Comparison of ENCODE assay signal across 8 cellular contexts in the genomic region with DNA sequence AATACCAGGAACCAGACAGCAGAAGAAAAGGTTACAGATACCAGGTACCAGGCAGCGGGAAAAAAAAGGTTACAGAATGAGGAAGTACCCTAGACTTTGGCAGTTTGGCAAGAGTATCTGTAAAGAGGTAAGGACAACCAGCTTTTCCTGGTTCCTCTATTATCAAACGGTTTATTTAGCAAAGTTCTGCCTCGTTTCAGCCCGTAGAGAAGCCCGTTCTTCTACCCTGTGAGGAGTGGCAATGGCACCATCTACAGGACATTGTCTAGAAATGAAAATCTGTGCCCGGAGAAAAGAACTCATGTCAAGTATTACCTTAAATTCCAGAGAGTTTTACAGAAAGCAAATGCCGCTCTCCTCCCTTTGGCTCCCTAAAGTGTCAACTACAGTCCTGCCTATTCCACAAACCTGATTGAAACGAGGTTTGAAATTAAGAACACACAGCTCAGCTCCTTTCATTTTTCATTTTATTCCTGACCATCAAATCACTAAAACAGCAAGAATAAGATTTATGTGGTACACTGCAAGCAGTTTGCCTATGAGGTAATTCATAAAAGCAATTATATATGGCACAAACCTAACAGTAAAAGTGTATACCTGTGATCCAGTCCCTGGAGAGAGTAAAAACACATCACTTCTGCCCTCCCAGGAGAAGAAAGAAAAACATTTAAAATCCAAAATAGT.
DNase-seq lines count a peak whose midpoint lies in the region; ATAC-seq, FAIRE-seq and TF ChIP-seq lines count a peak whose summit lies in the region.

No MANE protein-coding gene starts in this region.

- peak; percentile 36 for TF ChIP-seq CTCF in activated CD8-positive, alpha-beta T cell treated with anti-CD3 and anti-CD28 coated beads for 36 hours (IDR thresholded peaks at IDR 0.05)
- peak; percentile 61 for TF ChIP-seq CTCF in astrocyte of the spinal cord (IDR thresholded peaks at IDR 0.05; ENCODE audit: low read depth, low read length)
- no peak for TF ChIP-seq CTCF in ovary (IDR thresholded peaks at IDR 0.05)

- no peaks in the 10 kb centered on the region for H3K36me3 Mint-ChIP-seq in activated CD8-positive, alpha-beta T cell treated with anti-CD3 and anti-CD28 coated beads for 36 hours (ENCODE audit: low read depth)
- no peaks in the 10 kb centered on the region for H3K36me3 Mint-ChIP-seq in activated CD8-positive, alpha-beta T cell treated with anti-CD3 and anti-CD28 coated beads, Interleukin-2, amount 10 ng/mL, durations not matched to agents 7 days and 5 days (ENCODE audit: low read depth)
- no peaks in the 10 kb centered on the region for H3K36me3 Mint-ChIP-seq in activated T-helper 2 cell treated with anti-CD3 and anti-CD28 coated beads, Interferon-gamma antibody, Interleukin-2, Interleukin-4, amounts not matched to agents 10 μg/mL and 5 μg/mL and 100 μg/mL, durations not matched to agents 14 hours and 24 hours and 36 hours (ENCODE audit: low read depth)
- H3K36me3 Mint-ChIP-seq in T-helper 2 cell treated with Interferon-gamma antibody and Interleukin-4, amounts not matched to agents 5 μg/mL and 100 μg/mL, for 36 hours (ENCODE audit: low read depth) = no peaks in the 10 kb centered on the region

- H3K4me3 ChIP-seq in astrocyte of the spinal cord (ENCODE audit: low read depth, low read length) (no peak overlapping the region), ovary (no peak overlapping the region)

- in situ Hi-C loops in astrocyte of the spinal cord (cut with HindIII; ENCODE audit: low sequenced_read_pairs) = no loop called here

- no peaks in the 10 kb centered on the region for H3K36me3 ChIP-seq in ovary

- no peak overlapping the region for H3K27ac Mint-ChIP-seq in activated CD8-positive, alpha-beta T cell treated with anti-CD3 and anti-CD28 coated beads for 36 hours
- no peak overlapping the region for H3K27ac Mint-ChIP-seq in activated CD8-positive, alpha-beta T cell treated with anti-CD3 and anti-CD28 coated beads, Interleukin-2, amount 10 ng/mL, durations not matched to agents 7 days and 5 days
- no peak overlapping the region for H3K27ac Mint-ChIP-seq in activated T-helper 2 cell treated with anti-CD3 and anti-CD28 coated beads, Interferon-gamma antibody, Interleukin-2, Interleukin-4, amounts not matched to agents 10 μg/mL and 5 μg/mL and 100 μg/mL, durations not matched to agents 14 hours and 24 hours and 36 hours
- H3K27ac Mint-ChIP-seq in T-helper 2 cell treated with Interferon-gamma antibody and Interleukin-4, amounts not matched to agents 5 μg/mL and 100 μg/mL, for 36 hours = no peak overlapping the region

- WGBS in ovary, 3 donors = 3 to 7% (median 4%) methylated on average over 8 of the region's 8 CpGs

- no peak for TF ChIP-seq EP300 in ovary (IDR thresholded peaks at IDR 0.05)

- intact Hi-C loops in activated CD8-positive, alpha-beta T cell treated with anti-CD3 and anti-CD28 coated beads for 36 hours (cut with micrococcal nuclease) = loop anchor here (10.0 kb wide), 1 partner anchor 554 kb away; no protein-coding TSS in a partner anchor
- intact Hi-C loops in activated T-helper 2 cell treated with anti-CD3 and anti-CD28 coated beads, Interferon-gamma antibody, Interleukin-2, Interleukin-4, amounts not matched to agents 10 μg/mL and 5 μg/mL and 100 μg/mL, durations not matched to agents 14 hours and 24 hours and 36 hours (cut with micrococcal nuclease) = loop anchor here (10.0 kb wide), 1 partner anchor 554 kb away; no protein-coding TSS in a partner anchor
- intact Hi-C loops in ovary (cut with DNase I) = no loop called here

- ATAC-seq in activated CD8-positive, alpha-beta T cell treated with anti-CD3 and anti-CD28 coated beads for 36 hours = no peak
- no peak for ATAC-seq in activated CD8-positive, alpha-beta T cell treated with anti-CD3 and anti-CD28 coated beads, Interleukin-2, amount 10 ng/mL, durations not matched to agents 7 days and 5 days

- DNase-seq in activated CD8-positive, alpha-beta T cell treated with anti-CD3 and anti-CD28 coated beads for 36 hours = peak; percentile 3
- DNase-seq in activated CD8-positive, alpha-beta T cell treated with anti-CD3 and anti-CD28 coated beads, Interleukin-2, amount 10 ng/mL, durations not matched to agents 7 days and 5 days = no peak
- DNase-seq in NCI-H2196 treated with DMSO at 0.1 percent for 48 hours (lab: John Stamatoyannopoulos, UW; ENCODE audit: unreplicated experiment) = peak; percentile 11
- peak; percentile 40 for DNase-seq in astrocyte of the spinal cord (ENCODE audit: low read depth, low spot score)
- DNase-seq in activated T-helper 2 cell treated with anti-CD3 and anti-CD28 coated beads, Interferon-gamma antibody, Interleukin-2, Interleukin-4, amounts not matched to agents 10 μg/mL and 5 μg/mL and 100 μg/mL, durations not matched to agents 14 hours and 24 hours and 36 hours (ENCODE audit: low spot score) = no peak
- no peak for DNase-seq in T-helper 2 cell treated with Interferon-gamma antibody and Interleukin-4, amounts not matched to agents 5 μg/mL and 100 μg/mL, for 36 hours (ENCODE audit: low spot score)
- no peak for DNase-seq in ovary

- H3K9me3 ChIP-seq in ovary = no peaks in the 10 kb centered on the region

- no peaks in the 10 kb centered on the region for H3K4me1 Mint-ChIP-seq in activated CD8-positive, alpha-beta T cell treated with anti-CD3 and anti-CD28 coated beads for 36 hours (ENCODE audit: low read depth)
- H3K4me1 Mint-ChIP-seq in activated CD8-positive, alpha-beta T cell treated with anti-CD3 and anti-CD28 coated beads, Interleukin-2, amount 10 ng/mL, durations not matched to agents 7 days and 5 days (ENCODE audit: low read depth) = no peaks in the 10 kb centered on the region
- no peaks in the 10 kb centered on the region for H3K4me1 Mint-ChIP-seq in activated T-helper 2 cell treated with anti-CD3 and anti-CD28 coated beads, Interferon-gamma antibody, Interleukin-2, Interleukin-4, amounts not matched to agents 10 μg/mL and 5 μg/mL and 100 μg/mL, durations not matched to agents 14 hours and 24 hours and 36 hours (ENCODE audit: low read depth)
- H3K4me1 Mint-ChIP-seq in T-helper 2 cell treated with Interferon-gamma antibody and Interleukin-4, amounts not matched to agents 5 μg/mL and 100 μg/mL, for 36 hours (ENCODE audit: low read depth) = no peaks in the 10 kb centered on the region

- FAIRE-seq in islet of Langerhans (lab: Jason Lieb, UNC) = peak; percentile 95

- H3K27me3 Mint-ChIP-seq in activated CD8-positive, alpha-beta T cell treated with anti-CD3 and anti-CD28 coated beads for 36 hours = peaks cover 13% of the 10 kb centered on the region
- H3K27me3 Mint-ChIP-seq in activated CD8-positive, alpha-beta T cell treated with anti-CD3 and anti-CD28 coated beads, Interleukin-2, amount 10 ng/mL, durations not matched to agents 7 days and 5 days (ENCODE audit: low read depth) = peaks cover 4% of the 10 kb centered on the region
- peaks cover 11% of the 10 kb centered on the region for H3K27me3 Mint-ChIP-seq in activated T-helper 2 cell treated with anti-CD3 and anti-CD28 coated beads, Interferon-gamma antibody, Interleukin-2, Interleukin-4, amounts not matched to agents 10 μg/mL and 5 μg/mL and 100 μg/mL, durations not matched to agents 14 hours and 24 hours and 36 hours (ENCODE audit: low read depth)
- H3K27me3 Mint-ChIP-seq in T-helper 2 cell treated with Interferon-gamma antibody and Interleukin-4, amounts not matched to agents 5 μg/mL and 100 μg/mL, for 36 hours (ENCODE audit: low read depth) = no peaks in the 10 kb centered on the region

- H3K4me1 ChIP-seq in ovary (ENCODE audit: insufficient read depth) = no peaks in the 10 kb centered on the region

- POLR2A ChIA-PET in activated CD8-positive, alpha-beta T cell treated with anti-CD3 and anti-CD28 coated beads for 36 hours (lab: Charles Lee) = no interaction called here
- POLR2A ChIA-PET in activated CD8-positive, alpha-beta T cell treated with anti-CD3 and anti-CD28 coated beads, Interleukin-2, amount 10 ng/mL, durations not matched to agents 7 days and 5 days (lab: Charles Lee) = no interaction called here

- no peak for TF ChIP-seq POLR2A in ovary (IDR thresholded peaks at IDR 0.05)

- CTCF ChIA-PET in activated CD8-positive, alpha-beta T cell treated with anti-CD3 and anti-CD28 coated beads for 36 hours (lab: Charles Lee) = interaction anchor here (0.6 to 1.1 kb wide), 4 partner anchors 15 to 526 kb away, joined by 3 read pairs; no protein-coding TSS in a partner anchor
- CTCF ChIA-PET in activated CD8-positive, alpha-beta T cell treated with anti-CD3 and anti-CD28 coated beads, Interleukin-2, amount 10 ng/mL, durations not matched to agents 7 days and 5 days (lab: Charles Lee) = no interaction called here

- no peak overlapping the region for H3K27ac ChIP-seq in ovary

- no peaks in the 10 kb centered on the region for H3K27me3 ChIP-seq in ovary

- H3K9me3 Mint-ChIP-seq in activated CD8-positive, alpha-beta T cell treated with anti-CD3 and anti-CD28 coated beads for 36 hours = no peaks in the 10 kb centered on the region
- no peaks in the 10 kb centered on the region for H3K9me3 Mint-ChIP-seq in activated CD8-positive, alpha-beta T cell treated with anti-CD3 and anti-CD28 coated beads, Interleukin-2, amount 10 ng/mL, durations not matched to agents 7 days and 5 days (ENCODE audit: insufficient read depth)
- no peaks in the 10 kb centered on the region for H3K9me3 Mint-ChIP-seq in activated T-helper 2 cell treated with anti-CD3 and anti-CD28 coated beads, Interferon-gamma antibody, Interleukin-2, Interleukin-4, amounts not matched to agents 10 μg/mL and 5 μg/mL and 100 μg/mL, durations not matched to agents 14 hours and 24 hours and 36 hours
- H3K9me3 Mint-ChIP-seq in T-helper 2 cell treated with Interferon-gamma antibody and Interleukin-4, amounts not matched to agents 5 μg/mL and 100 μg/mL, for 36 hours = no peaks in the 10 kb centered on the region

- H3K4me3 Mint-ChIP-seq in activated CD8-positive, alpha-beta T cell treated with anti-CD3 and anti-CD28 coated beads for 36 hours = no peak overlapping the region
- H3K4me3 Mint-ChIP-seq in activated CD8-positive, alpha-beta T cell treated with anti-CD3 and anti-CD28 coated beads, Interleukin-2, amount 10 ng/mL, durations not matched to agents 7 days and 5 days = no peak overlapping the region
- H3K4me3 Mint-ChIP-seq in activated T-helper 2 cell treated with anti-CD3 and anti-CD28 coated beads, Interferon-gamma antibody, Interleukin-2, Interleukin-4, amounts not matched to agents 10 μg/mL and 5 μg/mL and 100 μg/mL, durations not matched to agents 14 hours and 24 hours and 36 hours (ENCODE audit: low read depth) = no peak overlapping the region
- H3K4me3 Mint-ChIP-seq in T-helper 2 cell treated with Interferon-gamma antibody and Interleukin-4, amounts not matched to agents 5 μg/mL and 100 μg/mL, for 36 hours = no peak overlapping the region

Comparison
In these comparisons a context has a peak if more than half of its experiments do, and no peak if none do; other contexts are left out.
1. DNase-seq: peak in activated CD8-positive, alpha-beta T cell treated with anti-CD3 and anti-CD28 coated beads for 36 hours (single experiment), NCI-H2196 treated with DMSO at 0.1 percent for 48 hours (single experiment) and astrocyte of the spinal cord (single experiment); none in activated CD8-positive, alpha-beta T cell treated with anti-CD3 and anti-CD28 coated beads, Interleukin-2, amount 10 ng/mL, durations not matched to agents 7 days and 5 days (single experiment), activated T-helper 2 cell treated with anti-CD3 and anti-CD28 coated beads, Interferon-gamma antibody, Interleukin-2, Interleukin-4, amounts not matched to agents 10 μg/mL and 5 μg/mL and 100 μg/mL, durations not matched to agents 14 hours and 24 hours and 36 hours (single experiment), T-helper 2 cell treated with Interferon-gamma antibody and Interleukin-4, amounts not matched to agents 5 μg/mL and 100 μg/mL, for 36 hours (single experiment) and ovary (0 of 5).
2. CTCF ChIP-seq: peak in activated CD8-positive, alpha-beta T cell treated with anti-CD3 and anti-CD28 coated beads for 36 hours (single experiment) and astrocyte of the spinal cord (single experiment); none in ovary (0 of 3).
3. intact Hi-C loops: an anchor here in activated CD8-positive, alpha-beta T cell treated with anti-CD3 and anti-CD28 coated beads for 36 hours (10.0 kb wide) and activated T-helper 2 cell treated with anti-CD3 and anti-CD28 coated beads, Interferon-gamma antibody, Interleukin-2, Interleukin-4, amounts not matched to agents 10 μg/mL and 5 μg/mL and 100 μg/mL, durations not matched to agents 14 hours and 24 hours and 36 hours (10.0 kb wide); none called in ovary.